2 cellular contexts compared by ENCODE assay signal in genomic region chr2:219058541-219059374, GRCh38.
TF ChIP-seq lines count a peak whose summit lies in the region.

No MANE protein-coding gene starts in this region.

TF ChIP-seq in IMR-90, 13 proteins besides CTCF, POLR2A, EP300 and RAD21:
- no peak for TF ChIP-seq CEBPB (IDR thresholded peaks at IDR 0.05; ENCODE audit: low read depth, low read length)
- no peak for TF ChIP-seq NFE2L2 (IDR thresholded peaks at IDR 0.05; ENCODE audit: low read depth, low read length)
- TF ChIP-seq MAFK (IDR thresholded peaks at IDR 0.05; ENCODE audit: low read depth, low read length): no peak
- TF ChIP-seq RFX5 (IDR thresholded peaks at IDR 0.05; ENCODE audit: low read depth, low read length): no peak
- no peak for TF ChIP-seq CHD1 (IDR thresholded peaks at IDR 0.05; ENCODE audit: low read depth, low read length)
- no peak for TF ChIP-seq USF2 (IDR thresholded peaks at IDR 0.05; ENCODE audit: low read depth, low read length)
- TF ChIP-seq SMC3 (IDR thresholded peaks at IDR 0.05; ENCODE audit: low read depth, low read length): no peak
- no peak for TF ChIP-seq RCOR1 (IDR thresholded peaks at IDR 0.05; ENCODE audit: insufficient replicate concordance, low read length)
TF ChIP-seq in IMR-90: peak in this region for 0.

TF ChIP-seq in neural cell, 6 proteins besides CTCF, POLR2A, EP300 and RAD21:
- TF ChIP-seq POLR2AphosphoS5 (IDR thresholded peaks at IDR 0.05) (no peak), TAF1 (IDR thresholded peaks at IDR 0.05; ENCODE audit: low read depth) (no peak), REST (IDR thresholded peaks at IDR 0.05; ENCODE audit: borderline replicate concordance) (no peak), MXI1 (conservative IDR thresholded peaks at IDR 0.05; ENCODE audit: poor library complexity, severe bottlenecking) (no peak), EZH2 (IDR thresholded peaks at IDR 0.05; ENCODE audit: borderline replicate concordance, insufficient read depth, low read length, poor library complexity, severe bottlenecking) (no peak)
